Comparison of ENCODE assay signal across 8 cellular contexts in the genomic region with DNA sequence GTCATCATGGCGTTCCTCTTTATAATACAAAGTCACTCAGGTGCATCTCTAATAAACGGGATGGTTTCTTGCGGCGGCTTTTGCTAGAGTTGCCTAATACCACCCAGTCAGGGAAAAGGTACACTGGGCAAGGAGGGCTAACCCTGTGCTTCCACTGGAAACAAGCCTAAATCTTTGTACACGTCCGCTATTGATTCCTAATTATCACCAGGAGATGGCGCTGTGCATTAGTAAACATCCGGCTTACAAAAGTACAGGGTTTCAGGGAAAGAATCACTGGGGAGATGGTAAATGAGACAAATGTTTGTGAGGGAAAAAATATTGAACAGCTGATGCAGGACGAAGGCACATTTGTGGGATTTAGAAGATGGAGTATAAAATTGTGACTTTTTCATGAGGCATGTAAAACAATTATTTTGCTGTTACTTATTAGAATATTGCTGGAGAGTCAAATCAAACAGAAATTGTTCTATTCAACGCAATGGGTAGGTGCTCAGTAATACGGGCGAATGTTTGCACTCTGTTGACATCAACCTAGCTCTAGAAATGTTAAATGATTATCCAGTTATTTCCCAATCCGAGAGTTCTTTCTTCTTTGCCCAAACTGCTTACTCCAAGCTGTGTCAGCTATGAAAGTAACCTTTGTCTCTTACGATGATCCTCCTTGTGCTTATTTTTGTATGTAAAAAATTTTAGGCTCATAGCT. TPM values are rescaled to one million over a fixed set of nuclear protein-coding genes. Genes with fewer than 3 reads are reported as not detected.
A peak's percentile ranks its signal among the peaks of the same experiment; 100 is the strongest.
DNase-seq lines count a peak whose midpoint lies in the region; ATAC-seq and TF ChIP-seq lines count a peak whose summit lies in the region.

No MANE protein-coding gene starts in this region.

- TF ChIP-seq CTCF in HCT116 (IDR thresholded peaks at IDR 0.05 in 2 of 3, conservative IDR thresholded peaks at IDR 0.05 in 1 of 3; ENCODE audit: borderline replicate concordance in 1 of 3, insufficient read depth in 1 of 3, low read depth in 2 of 3, low read length in 2 of 3): peak; percentile 64 to 84 (median 74)
- TF ChIP-seq CTCF in left ventricle myocardium inferior (IDR thresholded peaks at IDR 0.05; ENCODE audit: borderline replicate concordance): peak; percentile 67

- H3K9ac ChIP-seq in HCT116 (ENCODE audit: low read length): no peak overlapping the region

- no peak overlapping the region for H3K27ac Mint-ChIP-seq in activated CD4-positive, alpha-beta T cell treated with anti-CD3 and anti-CD28 coated beads for 36 hours

- H3K27ac ChIP-seq in HCT116 (ENCODE audit: low read depth, low read length) (no peak overlapping the region), left ventricle myocardium inferior (replicated peaks) (no peak overlapping the region)

- no peak for ATAC-seq in activated CD4-positive, alpha-beta T cell treated with anti-CD3 and anti-CD28 coated beads for 36 hours
- ATAC-seq in HCT116 (peak; percentile 95), HG03108 (IDR thresholded peaks at IDR 0.05; ENCODE audit: unreplicated experiment) (no peak)

- H3K9me3 ChIP-seq in HCT116 (ENCODE audit: control insufficient read depth in 1 of 2, insufficient read depth in 1 of 2, low read depth in 1 of 2, low read length in 2 of 2) (no peaks in the 10 kb centered on the region), left ventricle myocardium inferior (replicated peaks) (peaks cover under 1% of the 10 kb centered on the region)

- POLR2A ChIA-PET in activated CD4-positive, alpha-beta T cell treated with anti-CD3 and anti-CD28 coated beads for 36 hours (lab: Charles Lee): no interaction called here
- POLR2A ChIA-PET in HCT116 (lab: Charles Lee): no interaction called here

- no peaks in the 10 kb centered on the region for H3K9me2 ChIP-seq in HCT116 (ENCODE audit: insufficient read depth)

- H3K79me2 ChIP-seq in HCT116 (ENCODE audit: insufficient read depth, low read length): no peaks in the 10 kb centered on the region

- no peak overlapping the region for H3K4me3 Mint-ChIP-seq in activated CD4-positive, alpha-beta T cell treated with anti-CD3 and anti-CD28 coated beads for 36 hours

- no peak overlapping the region for H3K4me3 ChIP-seq in HCT116 (replicated peaks in 1 of 2; ENCODE audit: low read depth in 1 of 2, low read length in 2 of 2)
- H3K4me3 ChIP-seq in left ventricle myocardium inferior: no peak overlapping the region

- H3K4me1 ChIP-seq in HCT116 (ENCODE audit: control insufficient read depth in 1 of 2, insufficient read depth in 2 of 2, low read length in 2 of 2): no peaks in the 10 kb centered on the region
- H3K4me1 ChIP-seq in left ventricle myocardium inferior: peaks cover 16% of the 10 kb centered on the region

- peaks cover under 1% of the 10 kb centered on the region for H3K9me3 Mint-ChIP-seq in activated CD4-positive, alpha-beta T cell treated with anti-CD3 and anti-CD28 coated beads for 36 hours (ENCODE audit: low read depth)

- CTCF ChIA-PET in activated CD4-positive, alpha-beta T cell treated with anti-CD3 and anti-CD28 coated beads for 36 hours (lab: Charles Lee): interaction anchor here (0.6 to 1.5 kb wide), 3 partner anchors 16 to 171 kb away, joined by 3 read pairs; no protein-coding TSS in a partner anchor
- CTCF ChIA-PET in HCT116 (lab: Charles Lee): interaction anchor here (2.4 kb wide), 1 partner anchor 239 kb away, joined by 18 read pairs; no protein-coding TSS in a partner anchor

- H3K4me2 ChIP-seq in HCT116 (ENCODE audit: low read length): no peak overlapping the region

- no TSS peak for BruUV-seq in HCT116 (replicated peaks; lab: Mats Ljungman, UMichigan)

- TF ChIP-seq POLR2A in HCT116 (IDR thresholded peaks at IDR 0.05; ENCODE audit: borderline replicate concordance, extremely low read depth, insufficient read depth, insufficient read length): no peak

- no peaks in the 10 kb centered on the region for H3K4me1 Mint-ChIP-seq in activated CD4-positive, alpha-beta T cell treated with anti-CD3 and anti-CD28 coated beads for 36 hours

- H2AFZ ChIP-seq in HCT116 (ENCODE audit: low read depth, low read length, poor library complexity, severe bottlenecking): peak overlapping the region; percentile 24

- H3K36me3 Mint-ChIP-seq in activated CD4-positive, alpha-beta T cell treated with anti-CD3 and anti-CD28 coated beads for 36 hours (ENCODE audit: low read depth): no peaks in the 10 kb centered on the region

- H3K27me3 ChIP-seq in HCT116 (ENCODE audit: insufficient read depth, low read length) (no peaks in the 10 kb centered on the region), left ventricle myocardium inferior (ENCODE audit: low read depth) (no peaks in the 10 kb centered on the region)

- H4K20me1 ChIP-seq in HCT116 (ENCODE audit: insufficient read depth): no peaks in the 10 kb centered on the region

- RAD21 ChIA-PET in HCT116 (lab: Charles Lee; ENCODE audit: low non-redundant PET in 1 of 2, low total read pairs in 2 of 2, uncharacterized antibody in 2 of 2, unreplicated experiment in 2 of 2): interaction anchor here in 1 of 2 experiments (1.1 kb wide), 1 partner anchor 239 kb away, joined by 3 read pairs; no protein-coding TSS in a partner anchor

- DNase-seq in activated CD4-positive, alpha-beta T cell treated with anti-CD3 and anti-CD28 coated beads for 36 hours: peak; percentile 24
- no peak for DNase-seq in activated CD4-positive, alpha-beta T cell treated with anti-CD3 and anti-CD28 coated beads, Interleukin-2, amount 50 U/mL, for 48 hours
- DNase-seq in HCT116 (ENCODE audit: low read depth, low spot score) (peak; percentile 67), NCI-H1048 (lab: John Stamatoyannopoulos, UW) (peak; percentile 25), UCSD-AML1 (lab: John Stamatoyannopoulos, UW; ENCODE audit: unreplicated experiment) (peak; percentile 9), left ventricle myocardium inferior (no peak), smooth muscle cell of the brain vasculature (ENCODE audit: low read depth, low spot score) (peak; percentile 4)

- H3K27me3 Mint-ChIP-seq in activated CD4-positive, alpha-beta T cell treated with anti-CD3 and anti-CD28 coated beads for 36 hours: peaks cover 9% of the 10 kb centered on the region

- intact Hi-C loops in activated CD4-positive, alpha-beta T cell treated with anti-CD3 and anti-CD28 coated beads for 36 hours (cut with DNase I, micrococcal nuclease): loop anchor here (5.0 kb wide), 1 partner anchor 240 kb away; no protein-coding TSS in a partner anchor
- intact Hi-C loops in HCT116 (cut with micrococcal nuclease): loop anchor here (1.0 to 2.0 kb wide), 2 partner anchors 73 to 239 kb away; no protein-coding TSS in a partner anchor
- intact Hi-C loops in left ventricle myocardium inferior (cut with micrococcal nuclease): no loop called here

- H3K36me3 ChIP-seq in HCT116 (ENCODE audit: control insufficient read depth in 1 of 2, insufficient read depth in 2 of 2, low read length in 2 of 2) (no peaks in the 10 kb centered on the region), left ventricle myocardium inferior (no peaks in the 10 kb centered on the region)

- peak; percentile 79 for TF ChIP-seq RAD21 in HCT116 (IDR thresholded peaks at IDR 0.05; ENCODE audit: low read depth)

TF ChIP-seq in HCT116, 20 proteins besides CTCF, POLR2A, EP300 and RAD21:
- TF ChIP-seq CBX3 (IDR thresholded peaks at IDR 0.05; ENCODE audit: low read depth) (no peak), SIN3A (IDR thresholded peaks at IDR 0.05; ENCODE audit: low read depth) (no peak), TCF7L2 (IDR thresholded peaks at IDR 0.05; ENCODE audit: borderline replicate concordance, extremely low read depth, insufficient read depth, insufficient read length) (no peak), ZNF274 (IDR thresholded peaks at IDR 0.05; ENCODE audit: low read depth, low read length) (no peak), ELF1 (IDR thresholded peaks at IDR 0.05; ENCODE audit: borderline replicate concordance, low read depth) (no peak), EGR1 (IDR thresholded peaks at IDR 0.05; ENCODE audit: low read depth) (no peak), CEBPB (IDR thresholded peaks at IDR 0.05; ENCODE audit: low read depth) (no peak), SRF (IDR thresholded peaks at IDR 0.05; ENCODE audit: low read depth) (no peak), JUND (IDR thresholded peaks at IDR 0.05) (no peak), FOSL1 (IDR thresholded peaks at IDR 0.05; ENCODE audit: low read depth) (no peak), POLR2AphosphoS5 (IDR thresholded peaks at IDR 0.05; ENCODE audit: low read depth, low read length) (no peak), YY1 (IDR thresholded peaks at IDR 0.05; ENCODE audit: extremely low read depth, insufficient replicate concordance, low read depth, low read length) (no peak)
- TF ChIP-seq, protein P1, sequence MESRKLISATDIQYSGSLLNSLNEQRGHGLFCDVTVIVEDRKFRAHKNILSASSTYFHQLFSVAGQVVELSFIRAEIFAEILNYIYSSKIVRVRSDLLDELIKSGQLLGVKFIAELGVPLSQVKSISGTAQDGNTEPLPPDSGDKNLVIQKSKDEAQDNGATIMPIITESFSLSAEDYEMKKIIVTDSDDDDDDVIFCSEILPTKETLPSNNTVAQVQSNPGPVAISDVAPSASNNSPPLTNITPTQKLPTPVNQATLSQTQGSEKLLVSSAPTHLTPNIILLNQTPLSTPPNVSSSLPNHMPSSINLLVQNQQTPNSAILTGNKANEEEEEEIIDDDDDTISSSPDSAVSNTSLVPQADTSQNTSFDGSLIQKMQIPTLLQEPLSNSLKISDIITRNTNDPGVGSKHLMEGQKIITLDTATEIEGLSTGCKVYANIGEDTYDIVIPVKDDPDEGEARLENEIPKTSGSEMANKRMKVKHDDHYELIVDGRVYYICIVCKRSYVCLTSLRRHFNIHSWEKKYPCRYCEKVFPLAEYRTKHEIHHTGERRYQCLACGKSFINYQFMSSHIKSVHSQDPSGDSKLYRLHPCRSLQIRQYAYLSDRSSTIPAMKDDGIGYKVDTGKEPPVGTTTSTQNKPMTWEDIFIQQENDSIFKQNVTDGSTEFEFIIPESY (IDR thresholded peaks at IDR 0.05; ENCODE audit: extremely low read depth, insufficient replicate concordance, low read length): no peak

RNA-seq across cellular contexts. Expression of a gene that starts 50.6 kb away (rescaled TPM):
- not detected for total RNA-seq in activated CD4-positive, alpha-beta T cell treated with anti-CD3 and anti-CD28 coated beads for 36 hours
- total RNA-seq in HCT116 (2021; ENCODE audit: unreplicated experiment) (0.27 TPM), left ventricle myocardium inferior (2.2 TPM)
- 0.04 TPM in 2 replicates for polyA plus RNA-seq in HCT116 (2012)

Comparison
In these comparisons a context has a peak if more than half of its experiments do, and no peak if none do; other contexts are left out.
1. DNase-seq: peak in activated CD4-positive, alpha-beta T cell treated with anti-CD3 and anti-CD28 coated beads for 36 hours (single experiment), HCT116 (single experiment), NCI-H1048 (single experiment), UCSD-AML1 (single experiment) and smooth muscle cell of the brain vasculature (single experiment); none in activated CD4-positive, alpha-beta T cell treated with anti-CD3 and anti-CD28 coated beads, Interleukin-2, amount 50 U/mL, for 48 hours (0 of 2) and left ventricle myocardium inferior (single experiment).